Comparison of ENCODE assay signal across 12 cellular contexts in the genomic region with DNA sequence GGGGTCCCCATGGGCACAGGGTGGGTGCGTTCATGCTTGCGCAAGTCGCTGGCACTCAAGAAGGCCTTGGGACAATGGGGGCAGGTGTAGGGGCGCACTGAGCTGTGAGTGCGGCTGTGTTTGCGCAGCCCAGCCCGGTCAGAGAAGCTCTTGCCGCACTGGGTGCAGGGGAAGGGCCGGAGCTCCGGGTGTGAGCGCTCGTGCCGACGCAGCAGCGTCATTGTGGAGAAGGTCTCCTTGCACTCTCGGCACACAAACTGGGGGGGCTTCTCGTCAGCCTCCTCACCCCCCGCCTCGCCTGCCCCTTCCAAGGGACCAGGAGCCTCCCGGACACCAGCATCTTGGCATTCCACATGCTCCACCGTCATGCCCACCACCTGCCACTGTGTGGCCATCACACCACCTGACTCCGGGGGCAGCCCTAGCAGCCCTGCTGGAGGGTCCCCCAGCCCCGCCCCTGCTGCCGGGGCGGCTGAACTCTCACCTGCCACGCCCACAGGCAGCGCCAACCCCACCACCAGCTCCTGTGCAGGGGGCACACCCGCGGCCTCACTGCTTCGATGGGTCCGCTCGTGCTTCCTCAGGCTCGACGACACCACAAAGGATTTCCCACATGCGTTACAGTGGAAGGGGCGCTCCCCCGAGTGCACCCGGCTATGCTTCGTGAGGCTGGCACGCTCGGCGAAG. TPM values are rescaled to one million over a fixed set of nuclear protein-coding genes. Genes with fewer than 3 reads are reported as not detected.
A peak's percentile ranks its signal among the peaks of the same experiment; 100 is the strongest.
DNase-seq lines count a peak whose midpoint lies in the region; ATAC-seq and TF ChIP-seq lines count a peak whose summit lies in the region.
"Had no signal": no experiment of that assay in that cellular context is flagged by ENCODE, and none has a peak within 500 bp of the region (broad histone marks: within the 10 kb centered on the region; RNA-seq: fewer than 3 reads in every experiment).

No MANE protein-coding gene starts in this region.

- TF ChIP-seq CTCF in osteoblast (IDR thresholded peaks at IDR 0.05; ENCODE audit: extremely low read depth, low read depth, low read length) = no peak

- no peaks in the 10 kb centered on the region for H3K27me3 ChIP-seq in osteoblast (ENCODE audit: insufficient read depth, low read length)
- H3K27me3 ChIP-seq in CD8-positive, alpha-beta memory T cell (ENCODE audit: insufficient read depth, low read length, poor library complexity, severe bottlenecking) = no peaks in the 10 kb centered on the region

- H3K27me3 Mint-ChIP-seq in central memory CD8-positive, alpha-beta T cell = no peaks in the 10 kb centered on the region
- H3K27me3 Mint-ChIP-seq in CD8-positive, alpha-beta memory T cell = no peaks in the 10 kb centered on the region

- no peak overlapping the region for H3K4me2 ChIP-seq in osteoblast (ENCODE audit: insufficient read depth, low read length)

- no peaks in the 10 kb centered on the region for H3K9me3 ChIP-seq in osteoblast (ENCODE audit: low read depth, low read length)
- no peaks in the 10 kb centered on the region for H3K9me3 ChIP-seq in CD8-positive, alpha-beta memory T cell (ENCODE audit: low read length)

- no peak overlapping the region for H3K4me3 ChIP-seq in osteoblast (ENCODE audit: insufficient read depth, low read length)
- no peak overlapping the region for H3K4me3 ChIP-seq in CD8-positive, alpha-beta memory T cell (ENCODE audit: low read length)

- POLR2A ChIA-PET in CD8-positive, alpha-beta memory T cell (lab: Charles Lee) = interaction anchor here (0.6 kb wide), 1 partner anchor 10 kb away, joined by 3 read pairs; no protein-coding TSS in a partner anchor

- DNase-seq in central memory CD8-positive, alpha-beta T cell (ENCODE audit: low spot score in 2 of 2) = no peak
- DNase-seq in osteoblast (ENCODE audit: insufficient read length, low spot score, missing footprints) = peak; percentile 22
- DNase-seq in CD8-positive, alpha-beta memory T cell = no peak
- DNase-seq: ACHN, C1 segment of cervical spinal cord, GOT3, KBM-7, NCI-H1105 treated with DMSO at 0.1 percent for 48 hours, NCI-H1694, NCI-H2081 treated with DMSO at 0.1 percent for 48 hours had no signal

- peaks cover 41% of the 10 kb centered on the region for H3K4me1 Mint-ChIP-seq in central memory CD8-positive, alpha-beta T cell
- H3K4me1 Mint-ChIP-seq in CD8-positive, alpha-beta memory T cell = peaks cover 40 to 55% (median 53%) of the 10 kb centered on the region in 3 donors

- CTCF ChIA-PET in CD8-positive, alpha-beta memory T cell (lab: Charles Lee) = no interaction called here

- no peak overlapping the region for H3K27ac Mint-ChIP-seq in central memory CD8-positive, alpha-beta T cell (ENCODE audit: low read depth)
- peak overlapping the region in 2 of 8 donors; percentile 36 to 54 for H3K27ac Mint-ChIP-seq in CD8-positive, alpha-beta memory T cell

- H2AFZ ChIP-seq in osteoblast (ENCODE audit: low read length) = no peak overlapping the region

- H3K4me1 ChIP-seq in osteoblast (ENCODE audit: insufficient read depth, low read length) = peaks cover 13% of the 10 kb centered on the region
- H3K4me1 ChIP-seq in CD8-positive, alpha-beta memory T cell (ENCODE audit: insufficient read depth, low read length) = peaks cover 48% of the 10 kb centered on the region

- no peaks in the 10 kb centered on the region for H4K20me1 ChIP-seq in osteoblast (ENCODE audit: insufficient read depth, low read length)

- peak overlapping the region; percentile 38 for H3K4me3 Mint-ChIP-seq in central memory CD8-positive, alpha-beta T cell
- no peak overlapping the region for H3K4me3 Mint-ChIP-seq in CD8-positive, alpha-beta memory T cell

- H3K27ac ChIP-seq in osteoblast (ENCODE audit: low read depth, low read length) = no peak overlapping the region
- H3K27ac ChIP-seq in CD8-positive, alpha-beta memory T cell (ENCODE audit: low read depth, low read length) = no peak overlapping the region

- H3K79me2 ChIP-seq in osteoblast (ENCODE audit: insufficient read depth, low read length) = peaks cover 49% of the 10 kb centered on the region

- H3K9me3 Mint-ChIP-seq in central memory CD8-positive, alpha-beta T cell = no peaks in the 10 kb centered on the region
- H3K9me3 Mint-ChIP-seq in CD8-positive, alpha-beta memory T cell = no peaks in the 10 kb centered on the region

- ATAC-seq in central memory CD8-positive, alpha-beta T cell (replicated peaks; ENCODE audit: extremely low read depth, poor library complexity, severe bottlenecking) = no peak
- ATAC-seq: Panc1, Right ventricle myocardium inferior had no signal

- peaks cover 26% of the 10 kb centered on the region for H3K36me3 Mint-ChIP-seq in central memory CD8-positive, alpha-beta T cell (ENCODE audit: insufficient read depth)
- H3K36me3 Mint-ChIP-seq in CD8-positive, alpha-beta memory T cell = peaks cover 0 to 24% (median 1%) of the 10 kb centered on the region in 3 donors

- H3K36me3 ChIP-seq in osteoblast (ENCODE audit: insufficient read depth, low read length) = peaks cover 35% of the 10 kb centered on the region
- no peaks in the 10 kb centered on the region for H3K36me3 ChIP-seq in CD8-positive, alpha-beta memory T cell (ENCODE audit: insufficient read depth, low read length)

RNA-seq across cellular contexts. Expression of a gene that starts 12.8 kb away (rescaled TPM):
- 14.4 and 14.5 TPM in 2 replicates for total RNA-seq in osteoblast
- total RNA-seq in CD8-positive, alpha-beta memory T cell = 10 to 100 TPM; 15.9 to 20.5 TPM
- polyA plus RNA-seq in CD8-positive, alpha-beta memory T cell = 8.7 TPM

RNA-seq across cellular contexts. Expression of a gene that starts 13.0 kb away (rescaled TPM):
- 15.6 and 18.5 TPM in 2 replicates for total RNA-seq in osteoblast
- 10 to 100 TPM; 23.4 to 25.9 TPM for total RNA-seq in CD8-positive, alpha-beta memory T cell
- polyA plus RNA-seq in CD8-positive, alpha-beta memory T cell = 9.3 TPM

RNA-seq across cellular contexts. Expression of a gene that starts 27.5 kb away (rescaled TPM):
- 2.7 and 2.9 TPM in 2 replicates for total RNA-seq in osteoblast
- 1 to 10 TPM; 3.3 to 4.6 TPM for total RNA-seq in CD8-positive, alpha-beta memory T cell
- 0.59 TPM for polyA plus RNA-seq in CD8-positive, alpha-beta memory T cell

RNA-seq across cellular contexts. Expression of a gene that starts 27.9 kb away (rescaled TPM):
- total RNA-seq in osteoblast = 26.8 and 30.6 TPM in 2 replicates
- 10 to 100 TPM; 53.0 to 55.0 TPM for total RNA-seq in CD8-positive, alpha-beta memory T cell
- 34.5 TPM for polyA plus RNA-seq in CD8-positive, alpha-beta memory T cell

RNA-seq across cellular contexts. Expression of a gene that starts 33.3 kb away (rescaled TPM):
- 132 and 147 TPM in 2 replicates for total RNA-seq in osteoblast
- total RNA-seq in CD8-positive, alpha-beta memory T cell = 10 to 100 TPM; 66.0 to 74.3 TPM
- polyA plus RNA-seq in CD8-positive, alpha-beta memory T cell = 124 TPM
